7 cellular contexts compared by ENCODE assay signal in genomic region chr2:40101076-40101688, GRCh38.
DNase-seq lines count a peak whose midpoint lies in the region; ATAC-seq and TF ChIP-seq lines count a peak whose summit lies in the region.

No MANE protein-coding gene starts in this region.

- peak overlapping the region; percentile 57 for H2AFZ ChIP-seq in neuronal stem cell (ENCODE audit: low read length)

- H3K27ac ChIP-seq in neuronal stem cell (replicated peaks; ENCODE audit: low read length) (no peak overlapping the region), esophagus muscularis mucosa (replicated peaks in 1 of 4) (peak overlapping the region in 1 of 4 donors; percentile 22)

- H2BK12ac ChIP-seq in neuronal stem cell (ENCODE audit: low read length): no peak overlapping the region

- no peak overlapping the region for H4K8ac ChIP-seq in neuronal stem cell (ENCODE audit: low read depth, low read length)

- no peak overlapping the region for H3K23ac ChIP-seq in neuronal stem cell (ENCODE audit: low read depth, low read length, poor library complexity)

- H4K91ac ChIP-seq in neuronal stem cell (ENCODE audit: low read depth, low read length, poor library complexity): no peak overlapping the region

- no peak overlapping the region for H2BK5ac ChIP-seq in neuronal stem cell (ENCODE audit: low read length)

- no peak overlapping the region for H2BK15ac ChIP-seq in neuronal stem cell (ENCODE audit: low read length)

- H3K4me1 ChIP-seq in neuronal stem cell (ENCODE audit: control insufficient read depth in 2 of 2, insufficient read depth in 1 of 2, low read depth in 1 of 2, low read length in 2 of 2) (peaks cover 13 to 30% of the 10 kb centered on the region in 2 donors), esophagus muscularis mucosa (peaks cover 15 to 54% (median 34%) of the 10 kb centered on the region in 4 donors)

- no peak for TF ChIP-seq EP300 in esophagus muscularis mucosa (IDR thresholded peaks at IDR 0.05)

- H2BK120ac ChIP-seq in neuronal stem cell (ENCODE audit: low read depth, low read length): no peak overlapping the region

- no peak overlapping the region for H3K4ac ChIP-seq in neuronal stem cell (ENCODE audit: low read length)

- H3K18ac ChIP-seq in neuronal stem cell (ENCODE audit: low read length): no peak overlapping the region

- no peak for DNase-seq in neuronal stem cell (ENCODE audit: low spot score)
- no peak for DNase-seq in esophagus muscularis mucosa (ENCODE audit: extremely low spot score)
- no peak for DNase-seq in central memory CD4-positive, alpha-beta T cell
- no peak for DNase-seq in NCI-H2081 (lab: John Stamatoyannopoulos, UW)

- no peaks in the 10 kb centered on the region for H3K79me1 ChIP-seq in neuronal stem cell (ENCODE audit: low read depth, low read length)

- no peak overlapping the region for H3K9ac ChIP-seq in neuronal stem cell (ENCODE audit: low read depth, low read length, poor library complexity)

- H3K14ac ChIP-seq in neuronal stem cell (ENCODE audit: low read length): no peak overlapping the region

- ATAC-seq in GM19324 (IDR thresholded peaks at IDR 0.05; ENCODE audit: low FRiP score, unreplicated experiment) (peak; percentile 76), HG03095 (IDR thresholded peaks at IDR 0.05; ENCODE audit: unreplicated experiment) (peak; percentile 86), SK-N-SH treated with all-trans-retinoic acid at 6 μM for 48 hours (peak; percentile 67)

- no CpG with 5 or more reads among the region's 1 CpG for WGBS in neuronal stem cell (ENCODE audit: extremely low coverage in 2 of 2, insufficient read length in 2 of 2, insufficient replicate concordance in 1 of 2), 2 donors
- 47% methylated on average over 1 of the region's 1 CpG for WGBS in esophagus muscularis mucosa

- intact Hi-C loops in esophagus muscularis mucosa (cut with DNase I): loop anchor here (10.0 kb wide), 1 partner anchor 124 kb away; no protein-coding TSS in a partner anchor

- H3K36me3 ChIP-seq in neuronal stem cell (replicated peaks in 1 of 2; ENCODE audit: control insufficient read depth in 2 of 2, insufficient read depth in 2 of 2, low read length in 2 of 2): no peaks in the 10 kb centered on the region
- H3K36me3 ChIP-seq in esophagus muscularis mucosa: no peaks in the 10 kb centered on the region

- no peak overlapping the region for H3K4me3 ChIP-seq in neuronal stem cell (ENCODE audit: low read length in 2 of 2)
- no peak overlapping the region for H3K4me3 ChIP-seq in esophagus muscularis mucosa

- H3K9me3 ChIP-seq in neuronal stem cell (replicated peaks in 1 of 2; ENCODE audit: control insufficient read depth in 2 of 2, insufficient read depth in 1 of 2, low read depth in 1 of 2, low read length in 2 of 2) (no peaks in the 10 kb centered on the region), esophagus muscularis mucosa (no peaks in the 10 kb centered on the region)

- no peak overlapping the region for H2AK5ac ChIP-seq in neuronal stem cell (ENCODE audit: low read depth, low read length)

- no peak for TF ChIP-seq CTCF in esophagus muscularis mucosa (IDR thresholded peaks at IDR 0.05)

- TF ChIP-seq POLR2A in esophagus muscularis mucosa (IDR thresholded peaks at IDR 0.05; ENCODE audit: low read depth): no peak

- no peak overlapping the region for H3K4me2 ChIP-seq in neuronal stem cell (ENCODE audit: insufficient read depth, low read length, poor library complexity, severe bottlenecking)

- H3K27me3 ChIP-seq in neuronal stem cell (ENCODE audit: control insufficient read depth in 3 of 3, insufficient read depth in 3 of 3, low read depth in 1 of 3, low read length in 3 of 3): no peaks in the 10 kb centered on the region
- no peaks in the 10 kb centered on the region for H3K27me3 ChIP-seq in esophagus muscularis mucosa

TF ChIP-seq in SK-N-SH treated with all-trans-retinoic acid at 6 μM for 48 hours, 23 proteins besides CTCF, POLR2A, EP300 and RAD21:
- no peak for TF ChIP-seq ARNTL (CRISPR knock-in tag; IDR thresholded peaks at IDR 0.05; ENCODE audit: borderline replicate concordance, low read depth)
- no peak for TF ChIP-seq CSDC2 (CRISPR knock-in tag; IDR thresholded peaks at IDR 0.05)
- TF ChIP-seq RARB (CRISPR knock-in tag; IDR thresholded peaks at IDR 0.05): no peak
- TF ChIP-seq ISL1 (CRISPR knock-in tag; IDR thresholded peaks at IDR 0.05): no peak
- TF ChIP-seq ZNF8 (CRISPR knock-in tag; IDR thresholded peaks at IDR 0.05): no peak
- TF ChIP-seq, protein P1, sequence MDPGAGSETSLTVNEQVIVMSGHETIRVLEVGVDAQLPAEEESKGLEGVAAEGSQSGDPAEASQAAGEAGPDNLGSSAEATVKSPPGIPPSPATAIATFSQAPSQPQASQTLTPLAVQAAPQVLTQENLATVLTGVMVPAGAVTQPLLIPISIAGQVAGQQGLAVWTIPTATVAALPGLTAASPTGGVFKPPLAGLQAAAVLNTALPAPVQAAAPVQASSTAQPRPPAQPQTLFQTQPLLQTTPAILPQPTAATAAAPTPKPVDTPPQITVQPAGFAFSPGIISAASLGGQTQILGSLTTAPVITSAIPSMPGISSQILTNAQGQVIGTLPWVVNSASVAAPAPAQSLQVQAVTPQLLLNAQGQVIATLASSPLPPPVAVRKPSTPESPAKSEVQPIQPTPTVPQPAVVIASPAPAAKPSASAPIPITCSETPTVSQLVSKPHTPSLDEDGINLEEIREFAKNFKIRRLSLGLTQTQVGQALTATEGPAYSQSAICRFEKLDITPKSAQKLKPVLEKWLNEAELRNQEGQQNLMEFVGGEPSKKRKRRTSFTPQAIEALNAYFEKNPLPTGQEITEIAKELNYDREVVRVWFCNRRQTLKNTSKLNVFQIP (CRISPR knock-in tag; IDR thresholded peaks at IDR 0.05; ENCODE audit: borderline replicate concordance, low read depth): no peak
- no peak for TF ChIP-seq TOX (CRISPR knock-in tag; IDR thresholded peaks at IDR 0.05; ENCODE audit: borderline replicate concordance)
